In genomic region chr10:110305767-110306451, GRCh38 we compare ENCODE assay signal across 8 cellular contexts. TPM values are rescaled to one million over a fixed set of nuclear protein-coding genes. Genes with fewer than 3 reads are reported as not detected.
DNase-seq lines count a peak whose midpoint lies in the region; ATAC-seq and TF ChIP-seq lines count a peak whose summit lies in the region.

No MANE protein-coding gene starts in this region.

- H3F3A ChIP-seq in GM23338 (replicated peaks; ENCODE audit: low read depth) (no peaks in the 10 kb centered on the region), Loucy (ENCODE audit: low read depth) (no peaks in the 10 kb centered on the region)

- no peaks in the 10 kb centered on the region for H3K9me3 Mint-ChIP-seq in GM23338
- H3K9me3 Mint-ChIP-seq in activated naive CD8-positive, alpha-beta T cell treated with anti-CD3 and anti-CD28 coated beads, Interleukin-2, amount 10 ng/mL, durations not matched to agents 7 days and 5 days = no peaks in the 10 kb centered on the region

- no peak overlapping the region for H3K4me3 ChIP-seq in GM23338
- H3K4me3 ChIP-seq in Loucy (ENCODE audit: low read length, poor library complexity, severe bottlenecking) = peak overlapping the region; percentile 94
- peak overlapping the region; percentile 90 for H3K4me3 ChIP-seq in left ventricle myocardium inferior

- H3K79me2 ChIP-seq in GM23338 (replicated peaks; ENCODE audit: insufficient read depth) (peaks cover 35% of the 10 kb centered on the region), Loucy (ENCODE audit: insufficient read depth, low read length) (peaks cover 38% of the 10 kb centered on the region)

- peaks cover 24% of the 10 kb centered on the region for H3K4me1 Mint-ChIP-seq in GM23338
- H3K4me1 Mint-ChIP-seq in activated naive CD8-positive, alpha-beta T cell treated with anti-CD3 and anti-CD28 coated beads, Interleukin-2, amount 10 ng/mL, durations not matched to agents 7 days and 5 days = peaks cover 42% of the 10 kb centered on the region

- H3K27ac Mint-ChIP-seq in GM23338 = peak overlapping the region; percentile 98
- peak overlapping the region; percentile 97 for H3K27ac Mint-ChIP-seq in activated naive CD8-positive, alpha-beta T cell treated with anti-CD3 and anti-CD28 coated beads, Interleukin-2, amount 10 ng/mL, durations not matched to agents 7 days and 5 days

- peaks cover 23% of the 10 kb centered on the region; the same call in 1 of the 2 replicates for H3K36me3 ChIP-seq in GM23338 (ENCODE audit: insufficient read depth)
- peaks cover 17% of the 10 kb centered on the region; the same call in 1 of the 2 replicates for H3K36me3 ChIP-seq in Loucy (ENCODE audit: insufficient read depth, low read length)
- H3K36me3 ChIP-seq in left ventricle myocardium inferior = peaks cover 16% of the 10 kb centered on the region

- H3K9me2 ChIP-seq in GM23338 (ENCODE audit: insufficient read depth) (no peaks in the 10 kb centered on the region), Loucy (replicated peaks; ENCODE audit: low read depth, low read length) (no peaks in the 10 kb centered on the region)

- DNase-seq in ELF-1 (ENCODE audit: low read depth, low spot score) (peak; percentile 68), GM23338 (ENCODE audit: low spot score) (peak; percentile 82), SHP77 (lab: John Stamatoyannopoulos, UW) (peak; percentile 78), left ventricle myocardium inferior (no peak), retina (peak; percentile 55), D341Med (ENCODE audit: low spot score) (no peak)
- peak; percentile 40 for DNase-seq in activated naive CD8-positive, alpha-beta T cell treated with anti-CD3 and anti-CD28 coated beads, Interleukin-2, amount 10 ng/mL, durations not matched to agents 7 days and 5 days

- H3K27me3 Mint-ChIP-seq in GM23338 (ENCODE audit: insufficient read depth, low read depth, poor library complexity) = peaks cover 8% of the 10 kb centered on the region
- no peaks in the 10 kb centered on the region for H3K27me3 Mint-ChIP-seq in activated naive CD8-positive, alpha-beta T cell treated with anti-CD3 and anti-CD28 coated beads, Interleukin-2, amount 10 ng/mL, durations not matched to agents 7 days and 5 days

- H4K20me1 ChIP-seq in GM23338 (replicated peaks; ENCODE audit: insufficient read depth) (peaks cover 5% of the 10 kb centered on the region; the same call in 1 of the 2 replicates), Loucy (ENCODE audit: insufficient read depth, low read length, poor library complexity, severe bottlenecking) (peaks cover 37% of the 10 kb centered on the region)

- H3K9me3 ChIP-seq in Loucy (ENCODE audit: insufficient read depth, low read depth, low read length) = no peaks in the 10 kb centered on the region
- H3K9me3 ChIP-seq in left ventricle myocardium inferior (replicated peaks) = no peaks in the 10 kb centered on the region

- H3K27me3 ChIP-seq in GM23338 (ENCODE audit: insufficient read depth) (no peaks in the 10 kb centered on the region), Loucy (ENCODE audit: insufficient read depth, low read length, poor library complexity, severe bottlenecking) (no peaks in the 10 kb centered on the region), left ventricle myocardium inferior (ENCODE audit: low read depth) (no peaks in the 10 kb centered on the region)

- POLR2A ChIA-PET in activated naive CD8-positive, alpha-beta T cell treated with anti-CD3 and anti-CD28 coated beads, Interleukin-2, amount 10 ng/mL, durations not matched to agents 7 days and 5 days (lab: Charles Lee) = interaction anchor here (0.6 to 1.9 kb wide), 7 partner anchors 9 to 262 kb away, joined by 3 to 15 read pairs (median 4); partner anchors contain the start of genes MXI1 and SMC3

- peak overlapping the region; percentile 95 for H3K4me3 Mint-ChIP-seq in GM23338
- H3K4me3 Mint-ChIP-seq in activated naive CD8-positive, alpha-beta T cell treated with anti-CD3 and anti-CD28 coated beads, Interleukin-2, amount 10 ng/mL, durations not matched to agents 7 days and 5 days = peak overlapping the region; percentile 95

- H3K27ac ChIP-seq in GM23338 (ENCODE audit: low read depth) (peak overlapping the region; percentile 97), left ventricle myocardium inferior (replicated peaks) (peak overlapping the region; percentile 96)

- peaks cover 31% of the 10 kb centered on the region for H3K36me3 Mint-ChIP-seq in GM23338 (ENCODE audit: low read depth)
- H3K36me3 Mint-ChIP-seq in activated naive CD8-positive, alpha-beta T cell treated with anti-CD3 and anti-CD28 coated beads, Interleukin-2, amount 10 ng/mL, durations not matched to agents 7 days and 5 days = peaks cover 19% of the 10 kb centered on the region

- TF ChIP-seq CTCF in GM23338 (conservative IDR thresholded peaks at IDR 0.05; ENCODE audit: low read depth in 2 of 2) (peak; percentile 80 to 85), Loucy (conservative IDR thresholded peaks at IDR 0.05; ENCODE audit: low read length) (peak; percentile 74), left ventricle myocardium inferior (IDR thresholded peaks at IDR 0.05; ENCODE audit: borderline replicate concordance) (peak; percentile 71)

- intact Hi-C loops in left ventricle myocardium inferior (cut with micrococcal nuclease) = no loop called here

- H3K4me2 ChIP-seq in GM23338 = no peak overlapping the region; the same call in 1 of the 2 replicates
- H3K4me2 ChIP-seq in Loucy (ENCODE audit: low read depth, low read length, poor library complexity, severe bottlenecking) = peak overlapping the region; percentile 81

- peak; percentile 39 for ATAC-seq in GM23338
- ATAC-seq in activated naive CD8-positive, alpha-beta T cell treated with anti-CD3 and anti-CD28 coated beads, Interleukin-2, amount 10 ng/mL, durations not matched to agents 7 days and 5 days (ENCODE audit: low read depth) = peak; percentile 49

- H2AFZ ChIP-seq in GM23338 = no peak overlapping the region
- peak overlapping the region; percentile 38; the same call in 1 of the 2 replicates for H2AFZ ChIP-seq in Loucy (ENCODE audit: low read length)

- H3K4me1 ChIP-seq in GM23338 (ENCODE audit: insufficient read depth) (no peaks in the 10 kb centered on the region; the same call in 1 of the 2 replicates), Loucy (ENCODE audit: insufficient read depth, low read length, poor library complexity, severe bottlenecking) (peaks cover 38% of the 10 kb centered on the region), left ventricle myocardium inferior (peaks cover 51% of the 10 kb centered on the region)

- H3K9ac ChIP-seq in Loucy (ENCODE audit: low read depth, low read length, poor library complexity, severe bottlenecking) = peak overlapping the region; percentile 94

TF ChIP-seq in GM23338, 12 proteins besides CTCF, POLR2A, EP300 and RAD21:
- TF ChIP-seq CREB1 (CRISPR knock-in tag; IDR thresholded peaks at IDR 0.05; ENCODE audit: low read depth) = no peak
- TF ChIP-seq JUNB (IDR thresholded peaks at IDR 0.05; ENCODE audit: unreplicated experiment) = no peak

RNA-seq across cellular contexts. Expression of gene SMNDC1, which starts 1.2 kb away (rescaled TPM):
- total RNA-seq in GM23338 (2014; rRNA removed; shearing (Covaris generic)) = 28.4 and 29.9 TPM in 2 replicates
- polyA plus RNA-seq in GM23338 (2016; fragmentation: Nextera tagmentation; extraction: Ambion mirVana) = 41.9 and 45.1 TPM in 2 replicates
- total RNA-seq in activated naive CD8-positive, alpha-beta T cell treated with anti-CD3 and anti-CD28 coated beads, Interleukin-2, amount 10 ng/mL, durations not matched to agents 7 days and 5 days = 10 to 100 TPM; 36.4 to 39.2 TPM
- 24.1 TPM for total RNA-seq in left ventricle myocardium inferior

Comparison
In these comparisons a context has a peak if more than half of its experiments do, and no peak if none do; other contexts are left out.
1. DNase-seq: peak in ELF-1 (single experiment), GM23338 (single experiment), SHP77 (2 of 2), activated naive CD8-positive, alpha-beta T cell treated with anti-CD3 and anti-CD28 coated beads, Interleukin-2, amount 10 ng/mL, durations not matched to agents 7 days and 5 days (single experiment) and retina (single experiment); none in left ventricle myocardium inferior (single experiment) and D341Med (single experiment).
2. Peak in every context shown above with its lines, with median percentiles within 50 percentile points of each other: CTCF ChIP-seq.